ENCODE assay signal across 8 cellular contexts in the genomic region with DNA sequence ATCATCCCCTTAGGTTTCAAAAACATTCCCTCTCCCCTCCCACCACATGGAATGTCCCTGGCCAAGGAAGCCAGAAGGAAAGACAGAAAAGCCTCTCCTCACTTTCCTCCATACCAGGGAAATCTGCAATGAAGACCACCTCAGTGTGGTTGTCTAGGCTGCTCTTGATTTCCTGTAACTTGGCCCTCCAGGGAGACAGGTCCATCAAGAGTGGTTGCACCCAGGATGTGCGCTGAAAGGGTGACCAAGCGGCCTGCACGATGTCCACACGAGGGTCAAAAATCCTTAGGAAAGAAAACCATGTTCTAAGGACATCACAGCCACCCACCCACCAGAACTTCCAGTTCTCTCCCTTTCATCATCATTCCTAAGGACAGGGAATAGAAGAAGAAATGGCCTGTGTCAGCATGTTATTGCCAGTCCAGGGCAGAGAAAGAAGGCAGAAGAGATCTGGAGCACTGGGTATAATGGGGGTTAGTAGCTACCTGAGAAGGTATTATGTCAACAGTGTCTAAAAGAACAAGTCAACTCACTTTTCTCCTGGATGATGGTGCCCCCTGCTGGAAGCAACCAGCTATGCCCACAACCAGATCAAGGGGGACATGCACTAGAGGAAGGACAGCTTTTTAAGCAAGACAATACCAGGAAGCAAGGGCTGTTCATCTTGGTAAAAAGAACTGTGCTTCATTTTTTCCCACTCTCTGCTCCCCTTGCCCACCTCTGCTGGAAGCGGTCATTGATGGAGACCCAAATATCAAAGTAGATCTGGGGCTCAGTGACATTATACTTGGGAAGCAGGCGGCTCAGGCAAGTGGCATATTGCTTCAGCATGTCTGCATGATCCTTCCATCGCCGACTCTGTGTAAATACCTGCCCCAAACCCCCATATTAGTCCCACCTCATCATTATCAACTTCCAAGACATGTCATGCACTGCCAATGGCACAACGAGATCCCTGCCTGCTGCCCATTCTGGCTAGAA. TPM values are rescaled to one million over a fixed set of nuclear protein-coding genes. Genes with fewer than 3 reads are reported as not detected.
DNase-seq lines count a peak whose midpoint lies in the region; ATAC-seq and TF ChIP-seq lines count a peak whose summit lies in the region.

No MANE protein-coding gene starts in this region.

- H3K27ac ChIP-seq in layer of hippocampus (ENCODE audit: low read depth, low read length), result peak overlapping the region; percentile 52

- DNase-seq in NCI-H460 (ENCODE audit: extremely low read depth, low read depth), result peak; percentile 82
- DNase-seq in central memory CD4-positive, alpha-beta T cell, result peak; percentile 84
- peak; percentile 82 for DNase-seq in stimulated activated CD4-positive, alpha-beta T cell treated with anti-CD3 and anti-CD28 coated beads, Interleukin-4, amount 100 ng/mL, for 1 hour

- ATAC-seq in HG03175 (IDR thresholded peaks at IDR 0.05; ENCODE audit: unreplicated experiment) (peak; percentile 82), HG03097 (IDR thresholded peaks at IDR 0.05; ENCODE audit: low FRiP score, unreplicated experiment) (no peak)
- peak; percentile 83 to 92 for ATAC-seq in activated CD4-positive, CD25-positive, alpha-beta regulatory T cell treated with anti-CD3 and anti-CD28 coated beads, Interleukin-2, amount 50 U/mL, for 24 hours

- H3K27me3 ChIP-seq in layer of hippocampus (ENCODE audit: control insufficient read depth, insufficient read depth, low read length), result no peaks in the 10 kb centered on the region

- TF ChIP-seq CTCF in GM12875 (IDR thresholded peaks at IDR 0.05; ENCODE audit: borderline replicate concordance, insufficient read depth, low read depth, low read length), result peak; percentile 88

- H3K4me3 ChIP-seq in GM12875 (ENCODE audit: low read depth, low read length), result no peak overlapping the region

RNA-seq across cellular contexts. Expression of a gene that starts 9.3 kb away (rescaled TPM):
- total RNA-seq in NCI-H460 (2014; rRNA removed; shearing (Covaris generic)), result 35.0 and 35.3 TPM in 2 replicates
- 42.3 and 54.9 TPM in 2 replicates for polyA plus RNA-seq in NCI-H460 (2014; cell fraction: nucleus; rRNA removed)

RNA-seq across cellular contexts. Expression of a gene that starts 13.0 kb away (rescaled TPM):
- 139 and 207 TPM in 2 replicates for total RNA-seq in NCI-H460 (2014; rRNA removed; shearing (Covaris generic))
- 835 and 1,144 TPM in 2 replicates for polyA plus RNA-seq in NCI-H460 (2014; cell fraction: nucleus; rRNA removed)

RNA-seq across cellular contexts. Expression of a gene that starts 25.4 kb away (rescaled TPM):
- total RNA-seq in NCI-H460 (2014; rRNA removed; shearing (Covaris generic)), result 31.7 and 37.3 TPM in 2 replicates
- 16.7 and 31.7 TPM in 2 replicates for polyA plus RNA-seq in NCI-H460 (2014; cell fraction: nucleus; rRNA removed)

RNA-seq across cellular contexts. Expression of a gene that starts 32.2 kb away (rescaled TPM):
- 0.25 TPM in 1 of 2 replicates, not detected in the other for total RNA-seq in NCI-H460 (2014; rRNA removed; shearing (Covaris generic))
- polyA plus RNA-seq in NCI-H460 (2014; cell fraction: nucleus; rRNA removed), result not detected in 2 replicates

RNA-seq across cellular contexts. Expression of a gene that starts 43.6 kb away (rescaled TPM):
- total RNA-seq in NCI-H460 (2014; rRNA removed; shearing (Covaris generic)), result 132 TPM in 2 replicates
- polyA plus RNA-seq in NCI-H460 (2014; cell fraction: nucleus; rRNA removed), result 143 and 159 TPM in 2 replicates
